8 cellular contexts compared by ENCODE assay signal in genomic region chr7:106653488-106653887, GRCh38. TPM values are rescaled to one million over a fixed set of nuclear protein-coding genes. Genes with fewer than 3 reads are reported as not detected.
"Had no signal": no experiment of that assay in that cellular context is flagged by ENCODE, and none has a peak within 500 bp of the region (broad histone marks: within the 10 kb centered on the region; RNA-seq: fewer than 3 reads in every experiment).

No MANE protein-coding gene starts in this region.

- FAIRE-seq: HepG2 had no signal

- ATAC-seq: HCT116, HepG2 had no signal

- H3K4me3 ChIP-seq: GM23248, HAP-1 had no signal

- H2AFZ ChIP-seq: GM23248 had no signal

- H3K9ac ChIP-seq: GM23248 had no signal

- H3K36me3 ChIP-seq: HAP-1 had no signal

- DNase-seq: GM23248, GOT3, H7, HFFc6 had no signal

- H3K4me1 ChIP-seq: HAP-1 had no signal

- H3K9me3 ChIP-seq: HAP-1 had no signal

- H3K27ac ChIP-seq: GM23248, HL-60 had no signal

RNA-seq across cellular contexts. Expression of gene CCDC71L, which starts 7.5 kb away (rescaled TPM):
- polyA plus RNA-seq: HepG2 had no signal
